10 cellular contexts compared by ENCODE assay signal in the genomic region with DNA sequence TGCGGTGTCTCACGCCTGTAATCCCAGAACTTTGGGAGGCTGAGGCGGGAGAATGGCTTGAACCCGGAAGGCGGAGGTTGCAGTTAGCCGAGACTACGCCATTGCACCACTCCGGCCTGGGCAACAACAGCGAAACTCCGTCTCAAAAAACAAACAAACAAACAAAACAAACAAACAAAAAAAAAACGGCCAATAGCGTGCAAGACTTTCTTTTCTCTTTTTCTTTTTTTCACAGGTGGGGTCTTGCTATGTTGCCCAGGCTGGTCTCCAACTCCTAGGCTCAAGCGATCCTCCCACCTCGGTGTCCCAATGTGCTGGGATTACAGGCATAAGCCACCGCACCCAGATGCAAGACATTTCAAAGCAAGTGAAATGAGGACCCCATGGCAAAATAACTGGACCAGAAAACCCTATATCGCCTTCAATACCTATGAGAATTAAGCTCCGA. TPM values are rescaled to one million over a fixed set of nuclear protein-coding genes. Genes with fewer than 3 reads are reported as not detected.
DNase-seq lines count a peak whose midpoint lies in the region; ATAC-seq and TF ChIP-seq lines count a peak whose summit lies in the region.
"Had no signal": no experiment of that assay in that cellular context is flagged by ENCODE, and none has a peak within 500 bp of the region (broad histone marks: within the 10 kb centered on the region; RNA-seq: fewer than 3 reads in every experiment).

No MANE protein-coding gene starts in this region.

- H3K4me1 Mint-ChIP-seq in nephron progenitor cell: peaks cover 45% of the 10 kb centered on the region

- peaks cover 35% of the 10 kb centered on the region for H3K36me3 Mint-ChIP-seq in nephron progenitor cell (ENCODE audit: low read depth)

- ATAC-seq in GM21367 (IDR thresholded peaks at IDR 0.05; ENCODE audit: unreplicated experiment): no peak

- peaks cover 2% of the 10 kb centered on the region for H3K27me3 Mint-ChIP-seq in nephron progenitor cell (ENCODE audit: low read depth, poor library complexity)

- H3K9me3 ChIP-seq in BE2C (no peaks in the 10 kb centered on the region; the same call in 1 of the 2 replicates), KOPT-K1 (ENCODE audit: insufficient read depth, low read length, poor library complexity, severe bottlenecking) (no peaks in the 10 kb centered on the region)

- H3K27ac ChIP-seq in KOPT-K1 (ENCODE audit: low read depth, low read length, poor library complexity, severe bottlenecking) (peak overlapping the region; percentile 81), dorsolateral prefrontal cortex (peak overlapping the region in 46 of 59 donors; percentile 30 to 100 (median 98))

- TF ChIP-seq CTCF in BE2C (IDR thresholded peaks at IDR 0.05; ENCODE audit: low read depth, low read length) (no peak), dorsolateral prefrontal cortex (IDR thresholded peaks at IDR 0.05 in 54 of 56, conservative IDR thresholded peaks at IDR 0.05 in 2 of 56; ENCODE audit: low read depth in 1 of 56, partially characterized antibody in 56 of 56) (no peak), nephron progenitor cell (IDR thresholded peaks at IDR 0.05) (no peak)

- no peak overlapping the region for H3K27ac Mint-ChIP-seq in nephron progenitor cell

- H3K36me3 ChIP-seq in BE2C: no peaks in the 10 kb centered on the region; the same call in 1 of the 2 replicates
- 0 out of 2 replicates have a peak, but pooled peaks cover 5% of the 10 kb centered on the region for H3K36me3 ChIP-seq in KOPT-K1 (ENCODE audit: insufficient read depth, low read length)

- peaks cover 7% of the 10 kb centered on the region; the same call in 1 of the 2 replicates for H3K4me1 ChIP-seq in BE2C

- H3K9me3 Mint-ChIP-seq in nephron progenitor cell: no peaks in the 10 kb centered on the region

- DNase-seq in BE2C (no peak), dorsolateral prefrontal cortex (peak in 1 of 10 donors; percentile 34), nephron progenitor cell (no peak), SIG-M5 treated with dmso at 0.1 percent for 504 hours (lab: John Stamatoyannopoulos, UW; ENCODE audit: unreplicated experiment) (no peak), H4 (ENCODE audit: low spot score) (no peak)
- no peak for DNase-seq in stimulated activated CD4-positive, alpha-beta T cell treated with anti-CD3 and anti-CD28 coated beads, Interleukin-4, amount 100 ng/mL, for 4 hours
- DNase-seq: activated gamma-delta T cell treated with Interleukin-2 at 50 U/mL for 16 hours, NCI-H446 treated with DMSO at 0.1 percent for 48 hours had no signal

- intact Hi-C loops in dorsolateral prefrontal cortex (cut with DNase I): no loop called here

- H3K27me3 ChIP-seq in BE2C (no peaks in the 10 kb centered on the region), dorsolateral prefrontal cortex (no peaks in the 10 kb centered on the region)

- H3K4me3 ChIP-seq in BE2C (ENCODE audit: low read depth, low read length) (peak overlapping the region; percentile 92), dorsolateral prefrontal cortex (peak overlapping the region; percentile 77 to 100 (median 98))

- peak overlapping the region; percentile 95 for H3K4me3 Mint-ChIP-seq in nephron progenitor cell

RNA-seq across cellular contexts. Expression of a gene that starts 1.6 kb away (rescaled TPM):
- polyA plus RNA-seq in BE2C (2012; ENCODE audit: insufficient read depth, insufficient read length, low read depth): 1,064 TPM
- total RNA-seq in dorsolateral prefrontal cortex: 1,000 to 10,000 TPM; 1,158 to 1,954 (median 1,559) TPM
- total RNA-seq in H4 (2014; rRNA removed; shearing (Covaris generic)): 428 and 490 TPM in 2 replicates
